In genomic region chrX:78075787-78076389, GRCh38 we compare ENCODE assay signal across 1 cellular context.
TF ChIP-seq lines count a peak whose summit lies in the region.

No MANE protein-coding gene starts in this region.

TF ChIP-seq in K562, 482 proteins besides CTCF, POLR2A, EP300 and RAD21:
- TF ChIP-seq SETDB1 (IDR thresholded peaks at IDR 0.05; ENCODE audit: low read length) (no peak), MBD2 (IDR thresholded peaks at IDR 0.05; ENCODE audit: borderline replicate concordance, low read depth) (no peak), GATAD2A (IDR thresholded peaks at IDR 0.05) (no peak), TRIM24 (IDR thresholded peaks at IDR 0.05) (peak in 1 of 2 experiments; percentile 37; a peak in 1 of 4 replicates), ZNF280A (IDR thresholded peaks at IDR 0.05; ENCODE audit: low read depth, partially characterized antibody) (peak; percentile 65), CBX3 (IDR thresholded peaks at IDR 0.05; ENCODE audit: borderline replicate concordance in 1 of 2, low read length in 2 of 2) (0 out of 3 replicates have a peak, but pooled peaks of 1 of the 2 experiments have one; percentile 19), ZKSCAN3 (CRISPR knock-in tag; IDR thresholded peaks at IDR 0.05) (no peak)
- TF ChIP-seq, protein P1, sequence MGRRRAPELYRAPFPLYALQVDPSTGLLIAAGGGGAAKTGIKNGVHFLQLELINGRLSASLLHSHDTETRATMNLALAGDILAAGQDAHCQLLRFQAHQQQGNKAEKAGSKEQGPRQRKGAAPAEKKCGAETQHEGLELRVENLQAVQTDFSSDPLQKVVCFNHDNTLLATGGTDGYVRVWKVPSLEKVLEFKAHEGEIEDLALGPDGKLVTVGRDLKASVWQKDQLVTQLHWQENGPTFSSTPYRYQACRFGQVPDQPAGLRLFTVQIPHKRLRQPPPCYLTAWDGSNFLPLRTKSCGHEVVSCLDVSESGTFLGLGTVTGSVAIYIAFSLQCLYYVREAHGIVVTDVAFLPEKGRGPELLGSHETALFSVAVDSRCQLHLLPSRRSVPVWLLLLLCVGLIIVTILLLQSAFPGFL (CRISPR knock-in tag; IDR thresholded peaks at IDR 0.05), result no peak
- TF ChIP-seq, protein P2, sequence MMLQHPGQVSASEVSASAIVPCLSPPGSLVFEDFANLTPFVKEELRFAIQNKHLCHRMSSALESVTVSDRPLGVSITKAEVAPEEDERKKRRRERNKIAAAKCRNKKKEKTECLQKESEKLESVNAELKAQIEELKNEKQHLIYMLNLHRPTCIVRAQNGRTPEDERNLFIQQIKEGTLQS (IDR thresholded peaks at IDR 0.05), result peak; percentile 36; the same call in 1 of the 2 replicates
- TF ChIP-seq, protein P2 (CRISPR knock-in tag; conservative IDR thresholded peaks at IDR 0.05), result no peak
